ENCODE assay signal across 1 cellular context in genomic region chr22:38051261-38051660, GRCh38.
A peak's percentile ranks its signal among the peaks of the same experiment; 100 is the strongest.
TF ChIP-seq lines count a peak whose summit lies in the region.

No MANE protein-coding gene starts in this region.

TF ChIP-seq in K562, 482 proteins besides CTCF, POLR2A, EP300 and RAD21:
- no peak for TF ChIP-seq ZNF324 (CRISPR knock-in tag; IDR thresholded peaks at IDR 0.05)
- TF ChIP-seq ZBTB33 (CRISPR knock-in tag; IDR thresholded peaks at IDR 0.05), result peak; percentile 49
